Comparison of ENCODE assay signal across 8 cellular contexts in genomic region chrX:80578518-80579105, GRCh38.
A peak's percentile ranks its signal among the peaks of the same experiment; 100 is the strongest.
DNase-seq lines count a peak whose midpoint lies in the region; ATAC-seq, FAIRE-seq and TF ChIP-seq lines count a peak whose summit lies in the region.

No MANE protein-coding gene starts in this region.

- H3K4me2 ChIP-seq in DND-41 (ENCODE audit: insufficient read depth, low read length): no peak overlapping the region

- POLR2A ChIA-PET in Panc1 (lab: Charles Lee): no interaction called here

- TF ChIP-seq CTCF in DND-41 (IDR thresholded peaks at IDR 0.05; ENCODE audit: borderline replicate concordance, extremely low read depth, low read length, poor library complexity, severe bottlenecking): peak; percentile 60
- TF ChIP-seq CTCF in Panc1 (IDR thresholded peaks at IDR 0.05): peak; percentile 65; the same call in 1 of the 2 replicates

- CTCF ChIA-PET in Panc1 (lab: Charles Lee): interaction anchor here (0.5 to 1.0 kb wide), 3 partner anchors 295 to 493 kb away, joined by 3 to 4 read pairs (median 3); no protein-coding TSS in a partner anchor

- H3K36me3 ChIP-seq in DND-41 (ENCODE audit: insufficient read depth, low read length) (no peaks in the 10 kb centered on the region), Panc1 (ENCODE audit: control insufficient read depth, insufficient read depth, low read length) (no peaks in the 10 kb centered on the region)

- H3K4me3 ChIP-seq in DND-41 (ENCODE audit: low read depth in 1 of 2, low read length in 2 of 2) (no peak overlapping the region), Panc1 (ENCODE audit: low read depth in 2 of 2, low read length in 2 of 2) (no peak overlapping the region)

- no peaks in the 10 kb centered on the region for H3K27me3 ChIP-seq in DND-41 (ENCODE audit: insufficient read depth, low read length, poor library complexity)
- no peaks in the 10 kb centered on the region for H3K27me3 ChIP-seq in Panc1 (ENCODE audit: control insufficient read depth, insufficient read depth, low read length)

- no peak for DNase-seq in DND-41
- DNase-seq in H54 (ENCODE audit: insufficient read length, low spot score): peak; percentile 3
- peak; percentile 15 for DNase-seq in Panc1 (ENCODE audit: low read depth, low spot score)
- peak; percentile 24 for DNase-seq in foreskin melanocyte
- DNase-seq in stimulated activated CD4-positive, alpha-beta T cell treated with anti-CD3 and anti-CD28 coated beads, Interleukin-4, amount 100 ng/mL, for 1 hour: no peak
- DNase-seq in activated naive CD4-positive, alpha-beta T cell treated with Interleukin-2 at 50 U/mL for 16 hours: no peak

- H2AFZ ChIP-seq in DND-41 (ENCODE audit: low read depth, low read length): no peak overlapping the region

- H3K4me1 ChIP-seq in DND-41 (ENCODE audit: insufficient read depth, low read length) (no peaks in the 10 kb centered on the region), Panc1 (ENCODE audit: control insufficient read depth, insufficient read depth, low read length) (no peaks in the 10 kb centered on the region)

- no peak for TF ChIP-seq POLR2A in H54 (IDR thresholded peaks at IDR 0.05; ENCODE audit: low read depth, low read length)

- no peaks in the 10 kb centered on the region for H3K79me2 ChIP-seq in DND-41 (ENCODE audit: insufficient read depth, low read length)

- intact Hi-C loops in Panc1 (cut with micrococcal nuclease; ENCODE audit: unreplicated experiment): loop anchor here (5.0 kb wide), 1 partner anchor 296 kb away; no protein-coding TSS in a partner anchor

- no peak; the same call in 2 of the 3 replicates for ATAC-seq in DND-41 (ENCODE audit: insufficient read depth, low read depth)
- ATAC-seq in Panc1: no peak
- ATAC-seq in HG03521 (IDR thresholded peaks at IDR 0.05; ENCODE audit: unreplicated experiment): no peak
- no peak for ATAC-seq in GM21390 (IDR thresholded peaks at IDR 0.05; ENCODE audit: unreplicated experiment)

- H3K9me3 ChIP-seq in DND-41 (ENCODE audit: insufficient read depth, low read length, severe bottlenecking): no peaks in the 10 kb centered on the region
- no peaks in the 10 kb centered on the region for H3K9me3 ChIP-seq in Panc1 (ENCODE audit: control insufficient read depth, insufficient read depth, low read depth, low read length)

- H4K20me1 ChIP-seq in DND-41 (ENCODE audit: insufficient read depth, low read length): no peaks in the 10 kb centered on the region

- BruUV-seq in Panc1 (replicated peaks; lab: Mats Ljungman, UMichigan): no TSS peak

- in situ Hi-C loops in Panc1 (cut with HindIII; ENCODE audit: low pct_unique_long_range_greater_than_20kb, low sequenced_read_pairs): no loop called here

- H3K27ac ChIP-seq in DND-41 (ENCODE audit: low read length): no peak overlapping the region
- H3K27ac ChIP-seq in Panc1 (ENCODE audit: low read length): no peak overlapping the region

- FAIRE-seq in H54 (lab: Jason Lieb, UNC): no peak

- H3K9ac ChIP-seq in DND-41 (ENCODE audit: low read depth, low read length): no peak overlapping the region

Comparison
In these comparisons a context has a peak if more than half of its experiments do, and no peak if none do; other contexts are left out.
1. DNase-seq: peak in H54 (single experiment), Panc1 (single experiment) and foreskin melanocyte (single experiment); none in DND-41 (single experiment), stimulated activated CD4-positive, alpha-beta T cell treated with anti-CD3 and anti-CD28 coated beads, Interleukin-4, amount 100 ng/mL, for 1 hour (single experiment) and activated naive CD4-positive, alpha-beta T cell treated with Interleukin-2 at 50 U/mL for 16 hours (single experiment).